1 cellular context compared by ENCODE assay signal in the genomic region with DNA sequence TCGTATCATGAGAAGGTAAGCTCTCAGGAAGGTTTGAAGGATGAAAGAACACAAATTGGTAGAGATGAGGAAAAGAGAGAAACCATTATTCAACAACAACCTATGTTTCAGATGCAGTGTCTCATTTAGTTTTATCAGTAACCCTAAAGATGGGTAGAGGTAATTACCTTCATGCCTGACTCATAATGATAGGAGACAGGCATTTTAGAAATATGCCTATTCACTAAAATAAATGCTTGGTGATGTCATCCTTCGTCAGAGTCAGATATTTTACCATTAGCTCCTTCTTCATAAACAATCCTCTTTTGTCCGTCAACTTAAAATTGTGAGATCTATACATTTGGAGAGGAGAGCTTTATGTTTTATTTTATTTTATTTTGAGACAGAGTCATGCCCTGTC.
TF ChIP-seq lines count a peak whose summit lies in the region.

No MANE protein-coding gene starts in this region.

TF ChIP-seq in IMR-90, 13 proteins besides CTCF, POLR2A, EP300 and RAD21:
- TF ChIP-seq MAFK (IDR thresholded peaks at IDR 0.05; ENCODE audit: low read depth, low read length) (no peak), SMC3 (IDR thresholded peaks at IDR 0.05; ENCODE audit: low read depth, low read length) (no peak), RCOR1 (IDR thresholded peaks at IDR 0.05; ENCODE audit: insufficient replicate concordance, low read length) (no peak), BHLHE40 (IDR thresholded peaks at IDR 0.05; ENCODE audit: low read depth, low read length) (no peak), CHD1 (IDR thresholded peaks at IDR 0.05; ENCODE audit: low read depth, low read length) (no peak), MXI1 (IDR thresholded peaks at IDR 0.05; ENCODE audit: borderline replicate concordance, low read depth, low read length) (no peak), FOS (IDR thresholded peaks at IDR 0.05; ENCODE audit: low read depth, low read length) (no peak), CEBPB (IDR thresholded peaks at IDR 0.05; ENCODE audit: low read depth, low read length) (no peak), NFE2L2 (IDR thresholded peaks at IDR 0.05; ENCODE audit: low read depth, low read length) (no peak), MAZ (IDR thresholded peaks at IDR 0.05; ENCODE audit: borderline replicate concordance, low read depth, low read length) (no peak), RFX5 (IDR thresholded peaks at IDR 0.05; ENCODE audit: low read depth, low read length) (no peak)
- TF ChIP-seq, protein P1, sequence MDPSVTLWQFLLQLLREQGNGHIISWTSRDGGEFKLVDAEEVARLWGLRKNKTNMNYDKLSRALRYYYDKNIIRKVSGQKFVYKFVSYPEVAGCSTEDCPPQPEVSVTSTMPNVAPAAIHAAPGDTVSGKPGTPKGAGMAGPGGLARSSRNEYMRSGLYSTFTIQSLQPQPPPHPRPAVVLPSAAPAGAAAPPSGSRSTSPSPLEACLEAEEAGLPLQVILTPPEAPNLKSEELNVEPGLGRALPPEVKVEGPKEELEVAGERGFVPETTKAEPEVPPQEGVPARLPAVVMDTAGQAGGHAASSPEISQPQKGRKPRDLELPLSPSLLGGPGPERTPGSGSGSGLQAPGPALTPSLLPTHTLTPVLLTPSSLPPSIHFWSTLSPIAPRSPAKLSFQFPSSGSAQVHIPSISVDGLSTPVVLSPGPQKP (IDR thresholded peaks at IDR 0.05; ENCODE audit: borderline replicate concordance, low read depth, low read length): no peak
- TF ChIP-seq, protein P2, sequence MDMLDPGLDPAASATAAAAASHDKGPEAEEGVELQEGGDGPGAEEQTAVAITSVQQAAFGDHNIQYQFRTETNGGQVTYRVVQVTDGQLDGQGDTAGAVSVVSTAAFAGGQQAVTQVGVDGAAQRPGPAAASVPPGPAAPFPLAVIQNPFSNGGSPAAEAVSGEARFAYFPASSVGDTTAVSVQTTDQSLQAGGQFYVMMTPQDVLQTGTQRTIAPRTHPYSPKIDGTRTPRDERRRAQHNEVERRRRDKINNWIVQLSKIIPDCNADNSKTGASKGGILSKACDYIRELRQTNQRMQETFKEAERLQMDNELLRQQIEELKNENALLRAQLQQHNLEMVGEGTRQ (IDR thresholded peaks at IDR 0.05; ENCODE audit: low read depth, low read length): no peak
